In the genomic region with DNA sequence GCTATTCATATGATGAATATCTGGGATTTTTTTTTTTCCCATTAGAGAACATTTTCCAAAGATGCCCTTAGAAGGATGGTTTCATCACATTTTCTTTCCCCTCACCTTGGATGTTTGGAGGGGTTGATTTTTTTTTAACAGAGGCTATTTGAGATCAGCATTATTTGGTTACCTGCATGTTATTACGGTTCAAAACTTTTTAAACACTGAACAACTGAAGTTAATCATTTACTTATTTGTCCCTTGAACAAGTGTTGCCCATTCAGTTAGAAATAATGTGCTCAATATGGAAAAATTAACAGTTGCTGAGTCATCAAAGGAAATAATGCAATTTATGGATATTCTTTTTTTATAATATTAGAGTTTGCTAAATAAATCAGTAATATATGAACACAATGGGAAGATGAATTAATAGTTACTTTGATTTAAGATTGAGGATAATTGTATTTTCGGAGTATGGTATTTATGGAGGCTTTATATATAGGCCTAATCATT, we compare ENCODE assay signal across 33 cellular contexts. TPM values are rescaled to one million over a fixed set of nuclear protein-coding genes. Genes with fewer than 3 reads are reported as not detected.
"Had no signal": no experiment of that assay in that cellular context is flagged by ENCODE, and none has a peak within 500 bp of the region (broad histone marks: within the 10 kb centered on the region; RNA-seq: fewer than 3 reads in every experiment).

No MANE protein-coding gene starts in this region.

- DNase-seq: activated CD4-positive, alpha-beta memory T cell treated with anti-CD3 and anti-CD28 coated beads for 36 hours; activated CD4-positive, alpha-beta T cell treated with anti-CD3 and anti-CD28 coated beads for 36 hours; activated CD4-positive, alpha-beta T cell treated with anti-CD3 and anti-CD28 coated beads, Interleukin-2, amount 10 ng/mL, durations not matched to agents 24 days and 14 days; activated CD4-positive, CD25-positive, alpha-beta regulatory T cell; activated CD4-positive, CD25-positive, alpha-beta regulatory T cell treated with anti-CD3 and anti-CD28 coated beads, Interleukin-2, amount 50 U/mL, for 72 hours; activated CD8-positive, alpha-beta memory T cell treated with anti-CD3 and anti-CD28 coated beads, Interleukin-2, amount 10 ng/mL, durations not matched to agents 7 days and 5 days; activated CD8-positive, alpha-beta memory T cell treated with anti-CD3 and anti-CD28 coated beads, Interleukin-2, amount 50 U/mL, for 4 hours; activated CD8-positive, alpha-beta T cell treated with anti-CD3 and anti-CD28 coated beads, Interleukin-2, amount 10 ng/mL, durations not matched to agents 7 days and 5 days; activated effector memory CD4-positive, alpha-beta T cell treated with anti-CD3 and anti-CD28 coated beads, Interleukin-2, amount 50 U/mL, for 16 hours; activated naive CD4-positive, alpha-beta T cell treated with anti-CD3 and anti-CD28 coated beads for 36 hours; activated naive CD8-positive, alpha-beta T cell treated with anti-CD3 and anti-CD28 coated beads for 36 hours; activated naive CD8-positive, alpha-beta T cell treated with anti-CD3 and anti-CD28 coated beads, Interleukin-2, amount 50 U/mL, for 24 hours; activated T-cell treated with anti-CD3 and anti-CD28 coated beads, Interleukin-2, amount 50 U/mL, for 1 hour; activated T-cell treated with anti-CD3 and anti-CD28 coated beads, Interleukin-2, amount 50 U/mL, for 48 hours; adrenal gland; amygdala; aorta; body of pancreas; caudate nucleus; cortex of kidney; dermis blood vessel endothelial cell; effector CD4-positive, alpha-beta T cell; effector memory CD8-positive, alpha-beta T cell; foreskin keratinocyte; gastrocnemius medialis; glutamatergic neuron; heart left ventricle; T-helper 2 cell had no signal

- H3K27me3 ChIP-seq: adrenal gland, body of pancreas, foreskin keratinocyte, gastrocnemius medialis, heart left ventricle had no signal

- H3K4me1 ChIP-seq: adrenal gland, body of pancreas, gastrocnemius medialis, heart left ventricle had no signal

- ATAC-seq: activated CD4-positive, alpha-beta T cell treated with anti-CD3 and anti-CD28 coated beads for 36 hours; activated CD8-positive, alpha-beta memory T cell treated with anti-CD3 and anti-CD28 coated beads, Interleukin-2, amount 10 ng/mL, durations not matched to agents 7 days and 5 days; activated CD8-positive, alpha-beta T cell treated with anti-CD3 and anti-CD28 coated beads, Interleukin-2, amount 10 ng/mL, durations not matched to agents 7 days and 5 days; activated naive CD8-positive, alpha-beta T cell treated with anti-CD3 and anti-CD28 coated beads, Interleukin-2, amount 50 U/mL, for 24 hours; body of pancreas; effector memory CD8-positive, alpha-beta T cell; foreskin keratinocyte; gastrocnemius medialis; heart left ventricle had no signal

- H3K36me3 ChIP-seq: adrenal gland, gastrocnemius medialis, heart left ventricle had no signal

- FAIRE-seq: colon had no signal

- H3K27ac ChIP-seq: adrenal gland, body of pancreas, epithelial cell of prostate, foreskin keratinocyte, gastrocnemius medialis, heart left ventricle had no signal

- H3K9me3 ChIP-seq: adrenal gland, body of pancreas, gastrocnemius medialis, heart left ventricle had no signal

- H3K4me3 ChIP-seq: adrenal gland, body of pancreas, gastrocnemius medialis, heart left ventricle had no signal

RNA-seq across cellular contexts. Expression of gene CNTN1, which starts 26.7 kb away (rescaled TPM):
- total RNA-seq: activated CD4-positive, alpha-beta memory T cell treated with anti-CD3 and anti-CD28 coated beads for 36 hours; activated CD4-positive, alpha-beta T cell treated with anti-CD3 and anti-CD28 coated beads for 36 hours; activated CD4-positive, alpha-beta T cell treated with anti-CD3 and anti-CD28 coated beads, Interleukin-2, amount 10 ng/mL, durations not matched to agents 24 days and 14 days; activated CD8-positive, alpha-beta memory T cell treated with anti-CD3 and anti-CD28 coated beads for 36 hours; activated CD8-positive, alpha-beta memory T cell treated with anti-CD3 and anti-CD28 coated beads, Interleukin-2, amount 10 ng/mL, durations not matched to agents 7 days and 5 days; activated CD8-positive, alpha-beta T cell treated with anti-CD3 and anti-CD28 coated beads, Interleukin-2, amount 10 ng/mL, durations not matched to agents 7 days and 5 days; activated naive CD4-positive, alpha-beta T cell treated with anti-CD3 and anti-CD28 coated beads for 36 hours; activated naive CD8-positive, alpha-beta T cell treated with anti-CD3 and anti-CD28 coated beads for 36 hours; activated T-helper 1 cell treated with anti-CD3 and anti-CD28 coated beads, Interleukin-12 subunit alpha, Interleukin-12 subunit beta, Interleukin-2, Interleukin-4 antibody, amounts not matched to agents 30 ng/mL and 10 ng/mL and 1 ng/mL, durations not matched to agents 14 hours and 24 hours and 36 hours; activated T-helper 2 cell treated with anti-CD3 and anti-CD28 coated beads, Interferon-gamma antibody, Interleukin-2, Interleukin-4, amounts not matched to agents 10 μg/mL and 5 μg/mL and 100 μg/mL, durations not matched to agents 14 hours and 24 hours and 36 hours had no signal
